ENCODE assay signal across 11 cellular contexts in the genomic region with DNA sequence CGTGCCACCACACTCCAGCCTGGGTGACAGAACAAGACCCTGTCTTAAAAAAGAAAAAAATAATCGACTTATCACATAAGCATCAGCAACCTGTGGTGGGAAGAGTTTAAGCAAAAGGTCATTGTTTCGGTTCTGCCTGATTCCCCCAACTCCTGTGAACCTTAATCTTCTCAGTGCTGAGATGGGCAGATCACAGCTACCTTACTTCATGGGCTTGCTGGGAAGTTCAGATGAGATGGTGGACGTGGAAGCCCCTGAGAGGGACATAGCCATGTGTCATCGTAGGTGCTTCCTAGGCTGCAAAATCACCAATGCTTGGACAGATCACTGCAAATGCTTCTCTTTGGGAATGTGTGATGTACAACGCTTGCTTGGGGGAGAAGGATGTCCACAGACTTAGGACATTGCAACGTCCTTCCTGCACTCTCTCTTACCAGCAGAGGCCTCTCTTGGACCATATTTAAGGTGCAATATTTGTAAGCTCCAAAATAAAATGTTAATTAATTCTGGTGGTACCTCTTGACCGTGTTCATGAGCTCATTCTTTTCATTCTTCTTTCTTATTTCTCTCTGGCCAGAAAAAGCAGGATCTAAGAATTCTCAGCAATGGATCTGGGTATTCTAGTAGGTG. TPM values are rescaled to one million over a fixed set of nuclear protein-coding genes. Genes with fewer than 3 reads are reported as not detected.
A peak's percentile ranks its signal among the peaks of the same experiment; 100 is the strongest.
DNase-seq lines count a peak whose midpoint lies in the region; ATAC-seq and TF ChIP-seq lines count a peak whose summit lies in the region.
"Had no signal": no experiment of that assay in that cellular context is flagged by ENCODE, and none has a peak within 500 bp of the region (broad histone marks: within the 10 kb centered on the region; RNA-seq: fewer than 3 reads in every experiment).

No MANE protein-coding gene starts in this region.

- H3K36me3 Mint-ChIP-seq in neural crest cell (ENCODE audit: low read depth): no peaks in the 10 kb centered on the region

- 25 to 62% methylated on average over 2 to 8 of the region's 8 CpGs for WGBS in transverse colon (ENCODE audit: low coverage in 1 of 2), 2 donors

- H3K27ac Mint-ChIP-seq in neural crest cell (ENCODE audit: unreplicated experiment): no peak overlapping the region

- no peaks in the 10 kb centered on the region for H3K36me3 ChIP-seq in transverse colon
- H3K36me3 ChIP-seq: Peyer's patch had no signal

- in situ Hi-C loops in transverse colon (cut with MboI; ENCODE audit: low pct_ligation_motif_present in 1 of 4, low pct_unique_long_range_greater_than_20kb in 1 of 4, low sequenced_read_pairs in 3 of 4): loop anchor here in 1 of 4 donors (25.0 kb wide), 1 partner anchor 1274 kb away; no protein-coding TSS in a partner anchor

- intact Hi-C loops in transverse colon (cut with DNase I; ENCODE audit: low total_unique reads): no loop called here

- H3K9me3 Mint-ChIP-seq in neural crest cell: no peaks in the 10 kb centered on the region

- peaks cover 32% of the 10 kb centered on the region for H3K27me3 Mint-ChIP-seq in neural crest cell (ENCODE audit: low read depth)

- no peak overlapping the region for H3K4me3 ChIP-seq in cardiac fibroblast (replicated peaks in 1 of 2; ENCODE audit: low read depth in 2 of 2, low read length in 2 of 2)
- no peak overlapping the region for H3K4me3 ChIP-seq in transverse colon
- H3K4me3 ChIP-seq: Peyer's patch had no signal

- no peak for TF ChIP-seq EP300 in transverse colon (IDR thresholded peaks at IDR 0.05; ENCODE audit: low read depth)

- no peaks in the 10 kb centered on the region for H3K9me3 ChIP-seq in transverse colon
- H3K9me3 ChIP-seq: Peyer's patch had no signal

- no peak overlapping the region for H3K27ac ChIP-seq in transverse colon
- H3K27ac ChIP-seq: Peyer's patch had no signal

- peaks cover 12% of the 10 kb centered on the region for H3K27me3 ChIP-seq in transverse colon
- H3K27me3 ChIP-seq: Peyer's patch had no signal

- no peak for ATAC-seq in GM18511 (IDR thresholded peaks at IDR 0.05; ENCODE audit: unreplicated experiment)

- peak; percentile 3 for DNase-seq in GDM1 (lab: John Stamatoyannopoulos, UW)
- DNase-seq in M059J (ENCODE audit: low read depth): peak; percentile 36
- DNase-seq in cardiac fibroblast (ENCODE audit: low read depth in 2 of 2): peak; percentile 63 to 74
- DNase-seq in neural crest cell (ENCODE audit: low read depth, low spot score): no peak
- DNase-seq in NCI-H2081 (lab: John Stamatoyannopoulos, UW): no peak
- no peak for DNase-seq in transverse colon
- no peak for DNase-seq in stimulated activated CD8-positive, alpha-beta memory T cell treated with anti-CD3 and anti-CD28 coated beads, Interleukin-4, amount 100 ng/mL, for 48 hours
- DNase-seq: effector CD4-positive, alpha-beta T cell; Peyer's patch; stimulated activated CD4-positive, alpha-beta T cell treated with anti-CD3 and anti-CD28 coated beads, Interleukin-4, amount 100 ng/mL, for 24 hours had no signal

- no peaks in the 10 kb centered on the region for H3K4me1 Mint-ChIP-seq in neural crest cell

- H3K4me3 Mint-ChIP-seq in neural crest cell: no peak overlapping the region

- TF ChIP-seq POLR2A in transverse colon (IDR thresholded peaks at IDR 0.05): no peak

- TF ChIP-seq CTCF in cardiac fibroblast (IDR thresholded peaks at IDR 0.05; ENCODE audit: low read depth, low read length): peak; percentile 63
- TF ChIP-seq CTCF in neural crest cell (conservative IDR thresholded peaks at IDR 0.05): peak; percentile 43
- TF ChIP-seq CTCF in transverse colon (IDR thresholded peaks at IDR 0.05): no peak

- no peaks in the 10 kb centered on the region for H3K4me1 ChIP-seq in transverse colon
- H3K4me1 ChIP-seq: Peyer's patch had no signal

RNA-seq across cellular contexts. Expression of gene GJD4, which starts 8.6 kb away (rescaled TPM):
- total RNA-seq in M059J (2014; rRNA removed; shearing (Covaris generic)): not detected in 2 replicates
- total RNA-seq in neural crest cell (not detected in 2 replicates), transverse colon (not detected)
- total RNA-seq: Peyer's patch had no signal

RNA-seq across cellular contexts. Expression of gene FZD8, which starts 28.4 kb away (rescaled TPM):
- 3.6 and 5.1 TPM in 2 replicates for total RNA-seq in M059J (2014; rRNA removed; shearing (Covaris generic))
- total RNA-seq in neural crest cell (3.5 and 3.7 TPM in 2 replicates), transverse colon (10 to 100 TPM in 2 of 4 donors, 1 to 10 TPM in 2; 8.6 to 14.9 (median 10.6) TPM)

Comparison
In these comparisons a context has a peak if more than half of its experiments do, and no peak if none do; other contexts are left out.
1. DNase-seq: peak in GDM1 (single experiment), M059J (single experiment) and cardiac fibroblast (2 of 2); none in neural crest cell (single experiment), NCI-H2081 (0 of 2), transverse colon (single experiment) and stimulated activated CD8-positive, alpha-beta memory T cell treated with anti-CD3 and anti-CD28 coated beads, Interleukin-4, amount 100 ng/mL, for 48 hours (single experiment).
2. CTCF ChIP-seq: peak in cardiac fibroblast (single experiment) and neural crest cell (single experiment); none in transverse colon (0 of 5).